23 cellular contexts compared by ENCODE assay signal in genomic region chr7:67863911-67864310, GRCh38.
"Had no signal": no experiment of that assay in that cellular context is flagged by ENCODE, and none has a peak within 500 bp of the region (broad histone marks: within the 10 kb centered on the region; RNA-seq: fewer than 3 reads in every experiment).

No MANE protein-coding gene starts in this region.

- H3K4me2 ChIP-seq: neural progenitor cell had no signal

- DNase-seq: islet precursor cell; left ventricle myocardium inferior; mesendoderm; naive B cell; natural killer cell; nephron progenitor cell; ovary; retina; right cardiac atrium; sigmoid colon; small intestine; spleen; stimulated activated CD4-positive, alpha-beta T cell treated with anti-CD3 and anti-CD28 coated beads, Interleukin-4, amount 100 ng/mL, for 24 hours; stimulated activated naive CD4-positive, alpha-beta T cell; tibial artery; trophoblast cell; upper lobe of right lung; uterus had no signal

- H2AFZ ChIP-seq: neural progenitor cell had no signal

- H3K27ac ChIP-seq: left ventricle myocardium inferior, neural progenitor cell, ovary, sigmoid colon, spleen, suprapubic skin, thoracic aorta, tibial artery, upper lobe of right lung, uterus had no signal

- H3K36me3 ChIP-seq: left ventricle myocardium inferior, neural progenitor cell, ovary, sigmoid colon, spleen, suprapubic skin, thoracic aorta, tibial artery, upper lobe of right lung, uterus had no signal

- FAIRE-seq: small intestine had no signal

- H3K9ac ChIP-seq: neural progenitor cell had no signal

- H3K9me3 ChIP-seq: ovary, thoracic aorta, upper lobe of right lung, uterus had no signal

- ATAC-seq: natural killer cell; right cardiac atrium; stimulated activated effector memory CD8-positive, alpha-beta T cell treated with anti-CD3 and anti-CD28 coated beads, Interleukin-12 subunit alpha, Interleukin-12 subunit beta, amount 100 ng/mL, for 72 hours; upper lobe of right lung had no signal

- H3K4me1 ChIP-seq: left ventricle myocardium inferior, neural progenitor cell, sigmoid colon, spleen, suprapubic skin, tibial artery, upper lobe of right lung, uterus had no signal

- H3K27me3 ChIP-seq: neural progenitor cell, ovary, sigmoid colon, spleen, suprapubic skin, tibial artery, upper lobe of right lung, uterus had no signal

- H3K4me3 ChIP-seq: left ventricle myocardium inferior, lung, neural progenitor cell, ovary, sigmoid colon, spleen, suprapubic skin, thoracic aorta, tibial artery, upper lobe of right lung, uterus had no signal
